In genomic region chr16:17852977-17853702, GRCh38 we compare ENCODE assay signal across 1 cellular context.
TF ChIP-seq lines count a peak whose summit lies in the region.

No MANE protein-coding gene starts in this region.

TF ChIP-seq in GM12878, 131 proteins besides CTCF, POLR2A, EP300 and RAD21 (continued from another document):
- TF ChIP-seq, protein P1, sequence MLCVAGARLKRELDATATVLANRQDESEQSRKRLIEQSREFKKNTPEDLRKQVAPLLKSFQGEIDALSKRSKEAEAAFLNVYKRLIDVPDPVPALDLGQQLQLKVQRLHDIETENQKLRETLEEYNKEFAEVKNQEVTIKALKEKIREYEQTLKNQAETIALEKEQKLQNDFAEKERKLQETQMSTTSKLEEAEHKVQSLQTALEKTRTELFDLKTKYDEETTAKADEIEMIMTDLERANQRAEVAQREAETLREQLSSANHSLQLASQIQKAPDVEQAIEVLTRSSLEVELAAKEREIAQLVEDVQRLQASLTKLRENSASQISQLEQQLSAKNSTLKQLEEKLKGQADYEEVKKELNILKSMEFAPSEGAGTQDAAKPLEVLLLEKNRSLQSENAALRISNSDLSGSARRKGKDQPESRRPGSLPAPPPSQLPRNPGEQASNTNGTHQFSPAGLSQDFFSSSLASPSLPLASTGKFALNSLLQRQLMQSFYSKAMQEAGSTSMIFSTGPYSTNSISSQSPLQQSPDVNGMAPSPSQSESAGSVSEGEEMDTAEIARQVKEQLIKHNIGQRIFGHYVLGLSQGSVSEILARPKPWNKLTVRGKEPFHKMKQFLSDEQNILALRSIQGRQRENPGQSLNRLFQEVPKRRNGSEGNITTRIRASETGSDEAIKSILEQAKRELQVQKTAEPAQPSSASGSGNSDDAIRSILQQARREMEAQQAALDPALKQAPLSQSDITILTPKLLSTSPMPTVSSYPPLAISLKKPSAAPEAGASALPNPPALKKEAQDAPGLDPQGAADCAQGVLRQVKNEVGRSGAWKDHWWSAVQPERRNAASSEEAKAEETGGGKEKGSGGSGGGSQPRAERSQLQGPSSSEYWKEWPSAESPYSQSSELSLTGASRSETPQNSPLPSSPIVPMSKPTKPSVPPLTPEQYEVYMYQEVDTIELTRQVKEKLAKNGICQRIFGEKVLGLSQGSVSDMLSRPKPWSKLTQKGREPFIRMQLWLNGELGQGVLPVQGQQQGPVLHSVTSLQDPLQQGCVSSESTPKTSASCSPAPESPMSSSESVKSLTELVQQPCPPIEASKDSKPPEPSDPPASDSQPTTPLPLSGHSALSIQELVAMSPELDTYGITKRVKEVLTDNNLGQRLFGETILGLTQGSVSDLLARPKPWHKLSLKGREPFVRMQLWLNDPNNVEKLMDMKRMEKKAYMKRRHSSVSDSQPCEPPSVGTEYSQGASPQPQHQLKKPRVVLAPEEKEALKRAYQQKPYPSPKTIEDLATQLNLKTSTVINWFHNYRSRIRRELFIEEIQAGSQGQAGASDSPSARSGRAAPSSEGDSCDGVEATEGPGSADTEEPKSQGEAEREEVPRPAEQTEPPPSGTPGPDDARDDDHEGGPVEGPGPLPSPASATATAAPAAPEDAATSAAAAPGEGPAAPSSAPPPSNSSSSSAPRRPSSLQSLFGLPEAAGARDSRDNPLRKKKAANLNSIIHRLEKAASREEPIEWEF (IDR thresholded peaks at IDR 0.05; ENCODE audit: insufficient replicate concordance, low read depth, low read length), result no peak
- no peak for TF ChIP-seq SREBF2 (IDR thresholded peaks at IDR 0.05; ENCODE audit: low read length)
- TF ChIP-seq TAF1 (IDR thresholded peaks at IDR 0.05; ENCODE audit: borderline replicate concordance, low read depth, low read length), result no peak
- TF ChIP-seq BRCA1 (IDR thresholded peaks at IDR 0.05; ENCODE audit: low read depth, low read length), result no peak
- TF ChIP-seq TCF7 (IDR thresholded peaks at IDR 0.05; ENCODE audit: borderline replicate concordance), result no peak
- TF ChIP-seq NR2C1 (IDR thresholded peaks at IDR 0.05), result no peak
- no peak for TF ChIP-seq ELK1 (IDR thresholded peaks at IDR 0.05; ENCODE audit: low read depth, low read length)
- no peak for TF ChIP-seq SMAD5 (IDR thresholded peaks at IDR 0.05; ENCODE audit: low read depth)
- TF ChIP-seq CBX3 (IDR thresholded peaks at IDR 0.05; ENCODE audit: borderline replicate concordance, low read depth), result no peak
- TF ChIP-seq ZBTB40 (IDR thresholded peaks at IDR 0.05; ENCODE audit: borderline replicate concordance), result no peak
- no peak for TF ChIP-seq CHD2 (IDR thresholded peaks at IDR 0.05; ENCODE audit: borderline replicate concordance, low read depth, low read length)
- no peak for TF ChIP-seq NBN (IDR thresholded peaks at IDR 0.05)
- no peak for TF ChIP-seq POLR2AphosphoS2 (IDR thresholded peaks at IDR 0.05; ENCODE audit: low read depth, low read length)
